ENCODE assay signal across 8 cellular contexts in the genomic region with DNA sequence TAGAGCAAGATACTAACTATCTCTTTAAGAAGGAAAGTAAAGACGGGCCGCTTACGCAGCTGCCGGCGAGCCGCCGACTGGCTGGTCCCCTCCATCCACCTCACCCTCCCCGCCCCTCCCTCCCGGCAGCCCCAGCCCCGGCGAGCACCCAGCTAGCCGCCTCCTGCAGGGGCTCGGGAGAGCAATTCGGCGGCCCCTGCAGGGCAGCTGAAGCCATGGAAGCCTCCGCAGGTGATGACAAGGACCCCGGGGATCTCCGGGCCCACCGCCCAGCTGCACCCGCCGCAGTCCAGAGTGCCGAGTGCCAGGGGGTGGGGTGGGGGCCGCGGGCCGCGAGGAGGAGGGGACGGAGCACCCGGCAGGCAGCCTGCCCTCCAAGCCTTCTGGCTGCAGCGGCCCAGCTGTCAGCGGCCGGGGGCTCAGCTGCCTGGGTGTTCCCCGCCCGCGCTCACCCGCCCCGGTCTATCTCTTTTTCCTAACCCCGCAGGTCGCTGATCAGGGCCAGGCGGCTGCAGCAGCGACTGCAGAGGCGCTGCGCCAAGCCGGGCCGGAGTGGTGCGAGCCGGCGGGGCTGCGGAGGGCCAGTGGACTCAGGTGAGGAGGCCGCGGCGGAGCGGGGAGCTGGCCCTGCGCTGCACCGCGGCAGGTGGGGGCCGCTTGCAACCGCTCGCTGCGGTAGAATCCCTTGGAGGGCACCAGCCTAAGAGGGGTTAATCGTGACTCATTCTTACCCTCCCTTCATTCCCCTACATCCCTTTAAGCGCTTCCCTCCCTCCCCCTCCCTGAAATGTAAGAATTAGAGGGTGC. TPM values are rescaled to one million over a fixed set of nuclear protein-coding genes. Genes with fewer than 3 reads are reported as not detected.
DNase-seq lines count a peak whose midpoint lies in the region; TF ChIP-seq lines count a peak whose summit lies in the region.

A gene with protein sequence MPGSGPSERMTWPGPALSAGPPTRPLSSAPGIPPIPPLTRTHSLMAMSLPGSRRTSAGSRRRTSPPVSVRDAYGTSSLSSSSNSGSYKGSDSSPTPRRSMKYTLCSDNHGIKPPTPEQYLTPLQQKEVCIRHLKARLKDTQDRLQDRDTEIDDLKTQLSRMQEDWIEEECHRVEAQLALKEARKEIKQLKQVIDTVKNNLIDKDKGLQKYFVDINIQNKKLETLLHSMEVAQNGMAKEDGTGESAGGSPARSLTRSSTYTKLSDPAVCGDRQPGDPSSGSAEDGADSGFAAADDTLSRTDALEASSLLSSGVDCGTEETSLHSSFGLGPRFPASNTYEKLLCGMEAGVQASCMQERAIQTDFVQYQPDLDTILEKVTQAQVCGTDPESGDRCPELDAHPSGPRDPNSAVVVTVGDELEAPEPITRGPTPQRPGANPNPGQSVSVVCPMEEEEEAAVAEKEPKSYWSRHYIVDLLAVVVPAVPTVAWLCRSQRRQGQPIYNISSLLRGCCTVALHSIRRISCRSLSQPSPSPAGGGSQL (plus strand): TSS at position 128 of the 807 bp plus-strand sequence. CDS start 29,946 bp downstream, outside the sequence.

- H3K9ac ChIP-seq in skeletal muscle satellite cell (ENCODE audit: low read depth, low read length), result peak within 1 kb of the TSS; percentile 74

- H3K4me3 ChIP-seq in ACC112 (ENCODE audit: low read depth, low read length) (peak within 1 kb of the TSS; percentile 88), WI38 (ENCODE audit: low read depth, low read length) (peak within 1 kb of the TSS; percentile 76), iPS-18c (ENCODE audit: insufficient read depth, low read depth, low read length) (peak within 1 kb of the TSS; percentile 64), skeletal muscle satellite cell (ENCODE audit: low read length) (peak within 1 kb of the TSS; percentile 78)

- no TSS peak for BruUV-seq in MCF 10A (replicated peaks; lab: Mats Ljungman, UMichigan)

- no peaks in the 10 kb centered on the region for H3K9me3 ChIP-seq in iPS-18c (ENCODE audit: control insufficient read depth, insufficient read depth, low read length)
- no peaks in the 10 kb centered on the region for H3K9me3 ChIP-seq in skeletal muscle satellite cell (replicated peaks; ENCODE audit: low read length)

- H3K4me3 Mint-ChIP-seq in MCF 10A (ENCODE audit: unreplicated experiment), result peak within 1 kb of the TSS; percentile 82

- no peak within 1 kb of the TSS for H3K27ac ChIP-seq in ACC112 (ENCODE audit: low read depth, low read length)

- no peaks in the 10 kb centered on the region for H3K27me3 Mint-ChIP-seq in MCF 10A (ENCODE audit: insufficient read depth, unreplicated experiment)

- peaks cover 7% of the 10 kb centered on the region for H3K4me1 Mint-ChIP-seq in MCF 10A (ENCODE audit: insufficient read depth, unreplicated experiment)

- H3K4me1 ChIP-seq in ACC112 (ENCODE audit: control insufficient read depth, insufficient read depth, low read length, unreplicated experiment), result peaks cover 16% of the 10 kb centered on the region
- H3K4me1 ChIP-seq in skeletal muscle satellite cell (ENCODE audit: control insufficient read depth, insufficient read depth, low read length), result peaks cover 17% of the 10 kb centered on the region

- peak within 1 kb of the TSS; percentile 58 for H2AFZ ChIP-seq in ACC112 (ENCODE audit: low read length, unreplicated experiment)

- DNase-seq in GM19240 (ENCODE audit: insufficient read length, low spot score) (peak; percentile 29), NAMALWA (ENCODE audit: low spot score) (peak; percentile 45), MCF 10A (ENCODE audit: unreplicated experiment) (peak; percentile 73), NCI-H446 treated with DMSO at 0.1 percent for 48 hours (lab: John Stamatoyannopoulos, UW) (no peak)

- CTCF ChIA-PET in MCF 10A (lab: Yijun Ruan, JAX), result interaction anchor here (0.7 to 0.9 kb wide), 2 partner anchors 28 to 594 kb away, joined by 3 read pairs; no protein-coding TSS in a partner anchor

- no peaks in the 10 kb centered on the region for H3K36me3 Mint-ChIP-seq in MCF 10A (ENCODE audit: insufficient read depth, unreplicated experiment)

- intact Hi-C loops in MCF 10A (cut with micrococcal nuclease), result no loop called here

- no peaks in the 10 kb centered on the region for H3K79me2 ChIP-seq in ACC112 (ENCODE audit: control insufficient read depth, insufficient read depth, low read length, unreplicated experiment)

- no peaks in the 10 kb centered on the region; the same call in 1 of the 2 replicates for H3K36me3 ChIP-seq in ACC112 (ENCODE audit: insufficient read depth, low read length)
- no peaks in the 10 kb centered on the region for H3K36me3 ChIP-seq in skeletal muscle satellite cell (ENCODE audit: insufficient read depth, low read length)

- H3K27ac Mint-ChIP-seq in MCF 10A (ENCODE audit: low read depth, unreplicated experiment), result peak within 1 kb of the TSS; percentile 49

- POLR2A ChIA-PET in MCF 10A (lab: Yijun Ruan, JAX), result interaction anchor here (0.5 to 1.4 kb wide), 5 partner anchors 9 to 297 kb away, joined by 3 to 4 read pairs (median 3); a partner anchor contains a TSS

- H3K27me3 ChIP-seq in ACC112 (ENCODE audit: insufficient read depth, low read length), result no peaks in the 10 kb centered on the region
- H3K27me3 ChIP-seq in skeletal muscle satellite cell (ENCODE audit: control insufficient read depth, insufficient read depth, low read length), result no peaks in the 10 kb centered on the region

- TF ChIP-seq CTCF in WI38 (IDR thresholded peaks at IDR 0.05; ENCODE audit: low read depth, low read length), result no peak
- TF ChIP-seq CTCF in MCF 10A (IDR thresholded peaks at IDR 0.05; ENCODE audit: unreplicated experiment), result no peak

- H3K4me2 ChIP-seq in skeletal muscle satellite cell (ENCODE audit: low read length), result peak within 1 kb of the TSS; percentile 90

- H3K9me3 Mint-ChIP-seq in MCF 10A (ENCODE audit: unreplicated experiment), result no peaks in the 10 kb centered on the region

RNA-seq across cellular contexts. Expression of the gene that starts here (rescaled TPM):
- 2.2 and 2.6 TPM in 2 replicates for total RNA-seq in MCF 10A (2022)
- 7.1 and 7.2 TPM in 2 replicates for total RNA-seq in skeletal muscle satellite cell (2012; rRNA removed)
